ENCODE assay signal across 1 cellular context in genomic region chr10:120505056-120505455, GRCh38.
TF ChIP-seq lines count a peak whose summit lies in the region.

No MANE protein-coding gene starts in this region.

TF ChIP-seq in GM12878, 131 proteins besides CTCF, POLR2A, EP300 and RAD21:
- TF ChIP-seq EGR1 (IDR thresholded peaks at IDR 0.05; ENCODE audit: borderline replicate concordance in 1 of 2, low read depth in 2 of 2, low read length in 2 of 2) (no peak), CEBPZ (IDR thresholded peaks at IDR 0.05; ENCODE audit: low read depth, low read length) (no peak), YBX1 (IDR thresholded peaks at IDR 0.05) (no peak), ZZZ3 (IDR thresholded peaks at IDR 0.05; ENCODE audit: control insufficient read depth, insufficient read length, low read depth) (no peak), ZNF687 (IDR thresholded peaks at IDR 0.05) (no peak), SIX5 (IDR thresholded peaks at IDR 0.05; ENCODE audit: low read depth, low read length, severe bottlenecking) (no peak), CHD4 (IDR thresholded peaks at IDR 0.05) (no peak)
TF ChIP-seq in GM12878: peak in this region for 0.
